ENCODE assay signal across 18 cellular contexts in the genomic region with DNA sequence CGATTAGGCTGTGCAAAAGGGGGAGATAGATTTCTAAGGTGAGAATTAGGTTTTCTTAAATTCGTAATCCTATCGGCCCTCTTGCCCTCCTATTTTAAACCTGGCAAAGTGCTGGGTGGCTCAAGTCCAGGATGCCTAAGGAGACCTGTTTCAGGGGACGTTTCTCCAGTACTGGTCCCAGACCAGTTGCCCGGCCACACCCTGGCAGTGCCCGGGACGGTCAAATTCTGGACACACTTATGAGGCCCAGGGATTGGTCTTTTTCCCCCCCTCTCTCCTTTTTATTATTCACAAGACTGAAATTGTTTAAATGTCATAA. TPM values are rescaled to one million over a fixed set of nuclear protein-coding genes. Genes with fewer than 3 reads are reported as not detected.
DNase-seq lines count a peak whose midpoint lies in the region; ATAC-seq and TF ChIP-seq lines count a peak whose summit lies in the region.
"Had no signal": no experiment of that assay in that cellular context is flagged by ENCODE, and none has a peak within 500 bp of the region (broad histone marks: within the 10 kb centered on the region; RNA-seq: fewer than 3 reads in every experiment).

No MANE protein-coding gene starts in this region.

- H3K4me1 Mint-ChIP-seq in mesothelial cell of epicardium (peaks cover 29% of the 10 kb centered on the region), type B pancreatic cell (ENCODE audit: unreplicated experiment) (peaks cover 7% of the 10 kb centered on the region)

- no peak overlapping the region for H3K27ac Mint-ChIP-seq in mesothelial cell of epicardium
- peak overlapping the region; percentile 8 for H3K27ac Mint-ChIP-seq in type B pancreatic cell
- H3K27ac Mint-ChIP-seq: HFFc6; stimulated activated memory B cell treated with anti-CD40 and anti-IgM and Interleukin-4, amounts not matched to agents 10 μg/mL and 1 μg/mL and 100 μg/mL, for 72 hours had no signal

- peaks cover 68% of the 10 kb centered on the region for H3K4me1 ChIP-seq in left ventricle myocardium inferior
- H3K4me1 ChIP-seq: BE2C had no signal

- H3K36me3 Mint-ChIP-seq in mesothelial cell of epicardium (no peaks in the 10 kb centered on the region), type B pancreatic cell (no peaks in the 10 kb centered on the region)
- H3K36me3 Mint-ChIP-seq: stimulated activated memory B cell treated with anti-CD40 and anti-IgM and Interleukin-4, amounts not matched to agents 10 μg/mL and 1 μg/mL and 100 μg/mL, for 72 hours had no signal

- TF ChIP-seq CTCF in left ventricle myocardium inferior (IDR thresholded peaks at IDR 0.05; ENCODE audit: borderline replicate concordance) (no peak), astrocyte of the cerebellum (IDR thresholded peaks at IDR 0.05; ENCODE audit: low read depth, low read length, missing control alignments) (no peak), mesothelial cell of epicardium (IDR thresholded peaks at IDR 0.05; ENCODE audit: unreplicated experiment) (no peak), type B pancreatic cell (conservative IDR thresholded peaks at IDR 0.05) (no peak)

- H3K27me3 Mint-ChIP-seq in mesothelial cell of epicardium (ENCODE audit: low read depth) (peaks cover 85% of the 10 kb centered on the region), type B pancreatic cell (peaks cover 73% of the 10 kb centered on the region)

- no peak for DNase-seq in left ventricle myocardium inferior
- no peak for DNase-seq in Right ventricle myocardium superior
- no peak for DNase-seq in astrocyte of the cerebellum (ENCODE audit: low read depth)
- no peak for DNase-seq in mesothelial cell of epicardium (ENCODE audit: low spot score in 2 of 2, unreplicated experiment in 2 of 2)
- DNase-seq in type B pancreatic cell (ENCODE audit: extremely low spot score, unreplicated experiment) = no peak
- DNase-seq in kidney tubule cell (ENCODE audit: low spot score) = no peak
- no peak for DNase-seq in DMS 273 treated with DMSO at 0.1 percent for 48 hours (lab: John Stamatoyannopoulos, UW)
- DNase-seq: activated effector memory CD4-positive, alpha-beta T cell treated with Interleukin-2 at 50 U/mL for 16 hours; BE2C; HFFc6; kidney glomerular epithelial cell; NCI-H1436; NCI-H69; occipital lobe; stimulated activated CD4-positive, alpha-beta T cell treated with anti-CD3 and anti-CD28 coated beads, Interleukin-2, amount 100 ng/mL, for 24 hours had no signal

- no peaks in the 10 kb centered on the region for H3K9me3 Mint-ChIP-seq in mesothelial cell of epicardium
- H3K9me3 Mint-ChIP-seq in type B pancreatic cell = no peaks in the 10 kb centered on the region
- H3K9me3 Mint-ChIP-seq: HFFc6; stimulated activated memory B cell treated with anti-CD40 and anti-IgM and Interleukin-4, amounts not matched to agents 10 μg/mL and 1 μg/mL and 100 μg/mL, for 72 hours had no signal

- in situ Hi-C loops in astrocyte of the cerebellum (cut with HindIII; ENCODE audit: low sequenced_read_pairs) = no loop called here

- no peaks in the 10 kb centered on the region for H3K9me3 ChIP-seq in left ventricle myocardium inferior (replicated peaks)

- ATAC-seq in Right ventricle myocardium superior (ENCODE audit: poor library complexity) (no peak), HG02588 (IDR thresholded peaks at IDR 0.05; ENCODE audit: unreplicated experiment) (no peak)
- ATAC-seq: K562; stimulated activated memory B cell treated with anti-CD40 and anti-IgM and Interleukin-4, amounts not matched to agents 10 μg/mL and 1 μg/mL and 100 μg/mL, for 72 hours had no signal

- intact Hi-C loops in left ventricle myocardium inferior (cut with micrococcal nuclease) = no loop called here
- intact Hi-C loops in Right ventricle myocardium superior (cut with DNase I) = no loop called here

- H3K27ac ChIP-seq in left ventricle myocardium inferior (replicated peaks) = no peak overlapping the region

- H3K4me3 ChIP-seq in left ventricle myocardium inferior (peak overlapping the region; percentile 63), astrocyte of the cerebellum (ENCODE audit: low read depth, low read length) (peak overlapping the region; percentile 50)
- H3K4me3 ChIP-seq: K562 had no signal

- peaks cover 100% of the 10 kb centered on the region for H3K27me3 ChIP-seq in left ventricle myocardium inferior (ENCODE audit: low read depth)

- peak overlapping the region; percentile 60 for H3K4me3 Mint-ChIP-seq in mesothelial cell of epicardium
- H3K4me3 Mint-ChIP-seq in type B pancreatic cell = peak overlapping the region; percentile 85
- H3K4me3 Mint-ChIP-seq: HFFc6; stimulated activated memory B cell treated with anti-CD40 and anti-IgM and Interleukin-4, amounts not matched to agents 10 μg/mL and 1 μg/mL and 100 μg/mL, for 72 hours had no signal

- H3K36me3 ChIP-seq in left ventricle myocardium inferior = no peaks in the 10 kb centered on the region
- H3K36me3 ChIP-seq: BE2C had no signal

RNA-seq across cellular contexts. Expression of a gene that starts 3.2 kb away (rescaled TPM):
- total RNA-seq in left ventricle myocardium inferior = not detected
- total RNA-seq in Right ventricle myocardium superior = not detected
- 0.40 to 1.1 TPM (median 0.79 TPM) in 3 replicates for total RNA-seq in mesothelial cell of epicardium
- 0.50 and 2.1 TPM in 2 replicates for total RNA-seq in type B pancreatic cell (ENCODE audit: low replicate concordance)
- total RNA-seq: HFFc6, occipital lobe had no signal
